In the genomic region with DNA sequence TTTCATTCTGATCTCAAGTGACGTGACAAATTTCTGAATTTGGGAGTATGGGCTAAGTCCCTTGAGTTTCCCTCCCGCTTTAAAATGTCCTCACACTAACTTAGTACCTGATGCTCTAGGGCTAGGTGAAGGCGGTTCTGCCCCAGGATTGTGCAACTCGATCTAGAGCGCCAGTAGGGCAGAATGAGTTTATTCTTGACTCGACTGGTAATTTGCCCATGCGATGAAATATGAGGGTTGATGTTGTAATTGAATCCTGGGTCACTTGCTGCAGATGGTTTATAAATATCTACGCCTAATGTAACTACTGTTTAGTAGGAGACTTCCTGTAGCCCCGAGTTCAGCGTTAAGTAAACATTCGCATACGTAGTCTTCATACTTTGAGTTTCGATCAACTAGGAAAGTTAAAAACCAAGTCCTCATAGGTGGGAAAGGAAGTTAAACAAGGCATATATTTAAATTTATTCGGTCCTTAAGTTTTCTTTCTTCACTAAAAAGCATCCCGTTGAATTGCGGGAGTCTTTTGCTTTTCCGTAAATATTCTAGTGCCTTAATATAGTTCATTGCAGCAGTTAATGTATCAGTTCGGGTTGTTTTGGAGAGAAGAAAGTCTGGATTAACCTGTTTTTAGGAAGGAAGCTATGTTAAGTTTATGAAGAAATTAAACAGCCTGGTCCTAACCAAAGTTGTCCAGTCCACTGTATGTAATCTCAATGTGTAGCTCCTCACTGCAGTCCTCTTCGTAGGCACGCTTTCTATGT, we compare ENCODE assay signal across 8 cellular contexts. TPM values are rescaled to one million over a fixed set of nuclear protein-coding genes. Genes with fewer than 3 reads are reported as not detected.
DNase-seq lines count a peak whose midpoint lies in the region; FAIRE-seq and TF ChIP-seq lines count a peak whose summit lies in the region.

No MANE protein-coding gene starts in this region.

- H3K23ac ChIP-seq in mesenchymal stem cell (ENCODE audit: low read length in 2 of 2): peak overlapping the region in 1 of 2 experiments; percentile 67

- TF ChIP-seq CTCF in choroid plexus epithelial cell (conservative IDR thresholded peaks at IDR 0.05; ENCODE audit: low read depth, low read length): no peak

- peak overlapping the region in 1 of 2 experiments; percentile 100 for H3K4ac ChIP-seq in mesenchymal stem cell (ENCODE audit: low read depth in 1 of 2, low read length in 2 of 2)

- peak; percentile 86 for FAIRE-seq in GM19239 (lab: Jason Lieb, UNC)

- intact Hi-C loops in posterior cingulate gyrus (cut with DNase I): loop anchor here (2.0 to 5.0 kb wide), 2 partner anchors 72 to 105 kb away; no protein-coding TSS in a partner anchor

- H2BK12ac ChIP-seq in mesenchymal stem cell (ENCODE audit: low read length in 2 of 2): peak overlapping the region in 1 of 2 experiments; percentile 97

- no peaks in the 10 kb centered on the region for H3K9me3 ChIP-seq in mesenchymal stem cell (ENCODE audit: control insufficient read depth, low read length)

- H2BK5ac ChIP-seq in mesenchymal stem cell (ENCODE audit: low read depth, low read length, poor library complexity, severe bottlenecking): no peak overlapping the region

- H3K14ac ChIP-seq in mesenchymal stem cell (ENCODE audit: low read length in 2 of 2): no peak overlapping the region

- DNase-seq in AG08396 (ENCODE audit: low spot score) (peak; percentile 31), GM19239 (ENCODE audit: insufficient read length, low spot score) (no peak), RKO (ENCODE audit: low spot score) (peak; percentile 61), choroid plexus epithelial cell (ENCODE audit: low read depth) (peak; percentile 87), mesenchymal stem cell (peak; percentile 89), ureter (ENCODE audit: low spot score) (peak; percentile 70), posterior cingulate gyrus (no peak), middle frontal gyrus (ENCODE audit: extremely low spot score, low spot score) (no peak)

- peaks cover 0 to 3% of the 10 kb centered on the region in 2 experiments for H3K36me3 ChIP-seq in mesenchymal stem cell (ENCODE audit: control insufficient read depth in 1 of 2, insufficient read depth in 2 of 2, low read depth in 1 of 2, low read length in 2 of 2)

- H2BK15ac ChIP-seq in mesenchymal stem cell (ENCODE audit: low read depth, poor library complexity, severe bottlenecking): peak overlapping the region; percentile 96

- H4K91ac ChIP-seq in mesenchymal stem cell (ENCODE audit: low read length): peak overlapping the region; percentile 68

- peak overlapping the region; percentile 96 for H3K9ac ChIP-seq in mesenchymal stem cell (ENCODE audit: low read length)

- no peak overlapping the region for H2AK5ac ChIP-seq in mesenchymal stem cell (ENCODE audit: low read length, severe bottlenecking)

- H2AFZ ChIP-seq in mesenchymal stem cell (ENCODE audit: low read depth, low read length): no peak overlapping the region

- WGBS in mesenchymal stem cell: 14% methylated on average over 15 of the region's 20 CpGs

- H3K4me1 ChIP-seq in mesenchymal stem cell (ENCODE audit: control insufficient read depth, insufficient read depth, low read depth, low read length): peaks cover 5% of the 10 kb centered on the region

- H3K4me2 ChIP-seq in mesenchymal stem cell (ENCODE audit: low read length, poor library complexity, severe bottlenecking): peak overlapping the region; percentile 96

- H4K8ac ChIP-seq in mesenchymal stem cell (ENCODE audit: low read length): no peak overlapping the region

- peak overlapping the region; percentile 69 for H3K27ac ChIP-seq in mesenchymal stem cell (ENCODE audit: low read length, poor library complexity, severe bottlenecking)

- no peaks in the 10 kb centered on the region for H3K27me3 ChIP-seq in mesenchymal stem cell (ENCODE audit: control insufficient read depth in 1 of 2, insufficient read depth in 1 of 2, low read length in 2 of 2)

- peaks cover 8% of the 10 kb centered on the region for H3K79me1 ChIP-seq in mesenchymal stem cell (replicated peaks; ENCODE audit: low read length, poor library complexity, severe bottlenecking)

- H3K18ac ChIP-seq in mesenchymal stem cell (ENCODE audit: low read depth in 1 of 2, low read length in 2 of 2): peak overlapping the region; percentile 99 to 100

- peak overlapping the region; percentile 71 for H2BK120ac ChIP-seq in mesenchymal stem cell (ENCODE audit: low read depth, low read length)

- peak overlapping the region; percentile 94 for H3K4me3 ChIP-seq in choroid plexus epithelial cell (ENCODE audit: low read depth, low read length)
- H3K4me3 ChIP-seq in mesenchymal stem cell (ENCODE audit: insufficient read depth in 1 of 2, low read depth in 1 of 2, low read length in 2 of 2): peak overlapping the region; percentile 85 to 98

RNA-seq across cellular contexts. Expression of a gene that starts 1.6 kb away (rescaled TPM):
- polyA plus RNA-seq in mesenchymal stem cell (2013, experiment 1 of 2): 19.8 TPM
- 18.5 TPM for polyA plus RNA-seq in mesenchymal stem cell (2013, experiment 2 of 2)
- total RNA-seq in ureter: 54.6 TPM

RNA-seq across cellular contexts. Expression of a gene that starts 35.3 kb away (rescaled TPM):
- 59.7 TPM for polyA plus RNA-seq in mesenchymal stem cell (2013, experiment 1 of 2)
- polyA plus RNA-seq in mesenchymal stem cell (2013, experiment 2 of 2): 58.4 TPM
- 57.6 TPM for total RNA-seq in ureter

Comparison
In these comparisons a context has a peak if more than half of its experiments do, and no peak if none do; other contexts are left out.
1. DNase-seq: peak in AG08396 (single experiment), RKO (single experiment), choroid plexus epithelial cell (single experiment), mesenchymal stem cell (single experiment) and ureter (single experiment); none in GM19239 (single experiment), posterior cingulate gyrus (0 of 10) and middle frontal gyrus (single experiment).